In genomic region chr1:12644237-12644636, GRCh38 we compare ENCODE assay signal across 11 cellular contexts. TPM values are rescaled to one million over a fixed set of nuclear protein-coding genes. Genes with fewer than 3 reads are reported as not detected.
"Had no signal": no experiment of that assay in that cellular context is flagged by ENCODE, and none has a peak within 500 bp of the region (broad histone marks: within the 10 kb centered on the region; RNA-seq: fewer than 3 reads in every experiment).

No MANE protein-coding gene starts in this region.

- H3K4me3 Mint-ChIP-seq: GM23338, HFFc6 had no signal

- H3K27ac ChIP-seq: HL-60 had no signal

- H3K4me3 ChIP-seq: GM23338, HAP-1 had no signal

- ATAC-seq: GM23338, HCT116, HepG2 had no signal

- H2AFZ ChIP-seq: GM23338 had no signal

- H3K36me3 ChIP-seq: HAP-1 had no signal

- H3K4me1 Mint-ChIP-seq: GM23338 had no signal

- H3K27ac Mint-ChIP-seq: GM23338, HFFc6 had no signal

- H3K4me2 ChIP-seq: GM23338 had no signal

- DNase-seq: H7, HFFc6, IMR-90, KBM-7 had no signal

- H3K4me1 ChIP-seq: HAP-1 had no signal

RNA-seq across cellular contexts. Expression of gene AADACL4, which starts 0.4 kb away (rescaled TPM):
- total RNA-seq: GM23338, H4, H7, HepG2, HFFc6, HT1080, IMR-90 had no signal
- polyA plus RNA-seq: GM23338, HepG2, IMR-90 had no signal

RNA-seq across cellular contexts. Expression of gene DHRS3, which starts 26.2 kb away (rescaled TPM):
- total RNA-seq: HT1080 had no signal
